In genomic region chr6:22205266-22205665, GRCh38 we compare ENCODE assay signal across 10 cellular contexts.
"Had no signal": no experiment of that assay in that cellular context is flagged by ENCODE, and none has a peak within 500 bp of the region (broad histone marks: within the 10 kb centered on the region; RNA-seq: fewer than 3 reads in every experiment).

No MANE protein-coding gene starts in this region.

- FAIRE-seq: H1, H54 had no signal

- H3K27ac ChIP-seq: GM23248 had no signal

- H3K9ac ChIP-seq: GM23248 had no signal

- H3K4me2 ChIP-seq: GM23338 had no signal

- H3K9me3 ChIP-seq: HAP-1 had no signal

- H3K4me3 ChIP-seq: GM23248, GM23338, HAP-1 had no signal

- H2AFZ ChIP-seq: GM23248, GM23338 had no signal

- DNase-seq: GM23248, GOT3, H9, HCEC 1CT, HFFc6 had no signal

- ATAC-seq: GM23338, HCT116 had no signal

- H3K36me3 ChIP-seq: HAP-1 had no signal

- H3K4me1 ChIP-seq: HAP-1 had no signal
